Comparison of ENCODE assay signal across 12 cellular contexts in the genomic region with DNA sequence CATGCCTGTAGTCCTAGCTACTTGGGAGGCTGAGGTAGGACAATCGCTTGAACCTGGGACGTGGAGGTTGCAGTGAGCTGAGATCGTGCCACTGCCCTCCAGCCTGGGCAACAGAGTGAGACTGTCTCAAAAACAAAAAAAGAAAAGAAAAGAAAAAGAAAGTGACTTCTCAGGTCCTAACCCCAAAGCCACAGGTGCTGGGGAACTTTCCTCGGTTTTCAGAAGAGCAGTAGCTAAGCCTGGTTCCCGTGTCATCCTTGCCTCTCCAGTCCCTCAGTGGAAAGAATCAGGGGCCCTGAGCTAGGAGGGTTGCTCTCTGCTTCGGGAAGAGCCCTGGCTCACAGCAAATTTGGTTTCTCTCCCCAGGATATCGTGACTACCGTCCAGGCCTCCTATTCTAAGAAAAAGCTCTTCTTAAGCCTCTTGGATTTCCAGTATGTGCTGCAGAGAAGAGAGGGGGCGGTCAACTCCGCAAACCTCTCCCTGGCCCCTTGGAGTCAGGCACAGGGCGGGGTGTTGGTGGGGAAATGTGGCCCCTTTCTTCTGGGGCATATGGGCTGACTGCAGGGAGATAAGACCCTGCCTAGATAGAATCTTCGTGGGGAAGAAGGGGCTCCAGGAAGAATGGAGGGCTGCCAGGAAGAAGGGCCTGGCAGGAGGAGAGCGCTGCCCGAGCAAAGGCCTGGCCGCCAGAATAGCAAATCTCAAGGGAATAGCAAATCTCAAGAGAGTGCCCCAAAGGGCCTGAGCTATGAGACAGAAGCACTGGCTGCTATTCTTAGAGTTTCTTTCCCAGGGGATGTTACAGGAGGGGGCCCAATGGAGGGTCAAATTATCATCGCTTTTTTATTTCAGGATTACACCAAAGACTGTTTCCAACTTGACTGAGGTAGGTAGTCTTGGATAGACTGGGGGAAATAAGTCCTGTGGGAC. TPM values are rescaled to one million over a fixed set of nuclear protein-coding genes. Genes with fewer than 3 reads are reported as not detected.
DNase-seq lines count a peak whose midpoint lies in the region; ATAC-seq, FAIRE-seq and TF ChIP-seq lines count a peak whose summit lies in the region.
"Had no signal": no experiment of that assay in that cellular context is flagged by ENCODE, and none has a peak within 500 bp of the region (broad histone marks: within the 10 kb centered on the region; RNA-seq: fewer than 3 reads in every experiment).

No MANE protein-coding gene starts in this region.

- H3K4me1 ChIP-seq in CD4-positive, alpha-beta memory T cell (ENCODE audit: insufficient read depth, low read length), result peaks cover 37% of the 10 kb centered on the region
- no peaks in the 10 kb centered on the region for H3K4me1 ChIP-seq in prostate gland (replicated peaks)

- no peaks in the 10 kb centered on the region for H3K27me3 Mint-ChIP-seq in CD4-positive, alpha-beta memory T cell
- H3K27me3 Mint-ChIP-seq in IgD-negative memory B cell, result no peaks in the 10 kb centered on the region
- no peaks in the 10 kb centered on the region for H3K27me3 Mint-ChIP-seq in effector memory CD8-positive, alpha-beta T cell

- H3K27ac ChIP-seq in CD4-positive, alpha-beta memory T cell (ENCODE audit: low read depth, low read length), result no peak overlapping the region
- H3K27ac ChIP-seq in prostate gland, result no peak overlapping the region
- H3K27ac ChIP-seq: KMS-11 had no signal

- H3K9me3 ChIP-seq in CD4-positive, alpha-beta memory T cell (ENCODE audit: control insufficient read depth in 1 of 2, low read length in 2 of 2), result no peaks in the 10 kb centered on the region
- no peaks in the 10 kb centered on the region for H3K9me3 ChIP-seq in prostate gland

- no peak overlapping the region for H3K4me3 Mint-ChIP-seq in CD4-positive, alpha-beta memory T cell
- H3K4me3 Mint-ChIP-seq in IgD-negative memory B cell, result peak overlapping the region; percentile 46 to 95 (median 78)
- no peak overlapping the region for H3K4me3 Mint-ChIP-seq in effector memory CD8-positive, alpha-beta T cell

- no peaks in the 10 kb centered on the region for H3K27me3 ChIP-seq in CD4-positive, alpha-beta memory T cell (ENCODE audit: insufficient read depth, low read length)
- H3K27me3 ChIP-seq in prostate gland (replicated peaks; ENCODE audit: insufficient read depth), result no peaks in the 10 kb centered on the region

- POLR2A ChIA-PET in CD4-positive, alpha-beta memory T cell (lab: Charles Lee; ENCODE audit: partially characterized antibody), result interaction anchor here (0.7 to 2.1 kb wide), 5 partner anchors 9 to 60 kb away, joined by 3 to 6 read pairs (median 4); a partner anchor contains a TSS

- ATAC-seq in effector memory CD8-positive, alpha-beta T cell (replicated peaks), result no peak

- no peak for FAIRE-seq in H54 (lab: Jason Lieb, UNC)
- FAIRE-seq: urothelium cell line had no signal

- intact Hi-C loops in CD4-positive, alpha-beta memory T cell (cut with micrococcal nuclease), result no loop called here
- intact Hi-C loops in prostate gland (cut with DNase I), result no loop called here

- no peak for DNase-seq in CD4-positive, alpha-beta memory T cell
- DNase-seq in GM20000 (ENCODE audit: low spot score) (peak; percentile 35), NCI-H2081 treated with DMSO at 0.1 percent for 48 hours (lab: John Stamatoyannopoulos, UW) (no peak), H54 (ENCODE audit: insufficient read length, low spot score) (no peak), prostate gland (ENCODE audit: low spot score) (no peak), COLO668 (lab: John Stamatoyannopoulos, UW; ENCODE audit: unreplicated experiment) (no peak)
- DNase-seq in effector memory CD8-positive, alpha-beta T cell, result no peak
- DNase-seq: activated gamma-delta T cell, COR-L47 had no signal

- peak overlapping the region; percentile 36 to 88 (median 48) for H3K27ac Mint-ChIP-seq in CD4-positive, alpha-beta memory T cell
- peak overlapping the region; percentile 65 to 92 (median 90) for H3K27ac Mint-ChIP-seq in IgD-negative memory B cell
- peak overlapping the region; percentile 27 to 67 for H3K27ac Mint-ChIP-seq in effector memory CD8-positive, alpha-beta T cell

- H3K36me3 ChIP-seq in CD4-positive, alpha-beta memory T cell (ENCODE audit: insufficient read depth, low read length), result peaks cover 10% of the 10 kb centered on the region
- H3K36me3 ChIP-seq in prostate gland, result no peaks in the 10 kb centered on the region

- no peak overlapping the region for H3K4me3 ChIP-seq in CD4-positive, alpha-beta memory T cell (ENCODE audit: low read length in 2 of 2)
- no peak overlapping the region for H3K4me3 ChIP-seq in prostate gland

- H3K9me3 Mint-ChIP-seq in CD4-positive, alpha-beta memory T cell, result no peaks in the 10 kb centered on the region
- H3K9me3 Mint-ChIP-seq in IgD-negative memory B cell, result no peaks in the 10 kb centered on the region
- H3K9me3 Mint-ChIP-seq in effector memory CD8-positive, alpha-beta T cell, result no peaks in the 10 kb centered on the region

- WGBS in prostate gland, result 87% methylated on average over 16 of the region's 16 CpGs

- CTCF ChIA-PET in CD4-positive, alpha-beta memory T cell (lab: Charles Lee; ENCODE audit: partially characterized antibody), result interaction anchor here (0.7 to 10.1 kb wide), 3 partner anchors 15 to 823 kb away, joined by 3 to 81 read pairs (median 3); no protein-coding TSS in a partner anchor

- TF ChIP-seq POLR2A in H54 (IDR thresholded peaks at IDR 0.05; ENCODE audit: low read depth, low read length) (no peak), prostate gland (IDR thresholded peaks at IDR 0.05) (no peak)

- TF ChIP-seq CTCF in GM20000 (IDR thresholded peaks at IDR 0.05; ENCODE audit: extremely low read depth, missing control alignments) (no peak), prostate gland (IDR thresholded peaks at IDR 0.05) (no peak)

- H3K4me1 Mint-ChIP-seq in CD4-positive, alpha-beta memory T cell, result peaks cover 19 to 60% (median 33%) of the 10 kb centered on the region in 4 donors
- H3K4me1 Mint-ChIP-seq in IgD-negative memory B cell, result peaks cover 51 to 60% (median 56%) of the 10 kb centered on the region in 3 donors
- H3K4me1 Mint-ChIP-seq in effector memory CD8-positive, alpha-beta T cell (ENCODE audit: low read depth in 2 of 2), result peaks cover 31 to 44% of the 10 kb centered on the region in 2 donors

- H3K36me3 Mint-ChIP-seq in CD4-positive, alpha-beta memory T cell, result peaks cover 22 to 37% of the 10 kb centered on the region in 2 donors
- peaks cover 10% of the 10 kb centered on the region for H3K36me3 Mint-ChIP-seq in IgD-negative memory B cell
- peaks cover 13% of the 10 kb centered on the region for H3K36me3 Mint-ChIP-seq in effector memory CD8-positive, alpha-beta T cell (ENCODE audit: insufficient read depth)

RNA-seq across cellular contexts. Expression of a gene that starts 8.3 kb away (rescaled TPM):
- total RNA-seq in CD4-positive, alpha-beta memory T cell, result 100 to 1,000 TPM; 416 to 457 TPM
- 100 to 1,000 TPM in 1 of 2 donors, 10 to 100 TPM in 1; 41.6 to 151 TPM for polyA plus RNA-seq in CD4-positive, alpha-beta memory T cell
- 134 TPM for polyA plus RNA-seq in IgD-negative memory B cell
- 10 to 100 TPM in 1 of 2 donors, 1 to 10 TPM in 1; 9.5 to 31.2 TPM for total RNA-seq in prostate gland

RNA-seq across cellular contexts. Expression of a gene that starts 19.3 kb away (rescaled TPM):
- total RNA-seq in CD4-positive, alpha-beta memory T cell, result not detected
- polyA plus RNA-seq in CD4-positive, alpha-beta memory T cell, result under 1 TPM in 1 of 2 donors, not detected in 1; 0.14 TPM
- 0.79 TPM for polyA plus RNA-seq in IgD-negative memory B cell
- under 1 TPM in 1 of 2 donors, not detected in 1; 0.40 TPM for total RNA-seq in prostate gland

RNA-seq across cellular contexts. Expression of a gene that starts 49.1 kb away (rescaled TPM):
- 100 to 1,000 TPM; 130 to 136 TPM for total RNA-seq in CD4-positive, alpha-beta memory T cell
- 100 to 1,000 TPM; 110 to 201 TPM for polyA plus RNA-seq in CD4-positive, alpha-beta memory T cell
- polyA plus RNA-seq in IgD-negative memory B cell, result 298 TPM
- total RNA-seq in prostate gland, result 100 to 1,000 TPM; 365 to 952 TPM

Comparison
In these comparisons a context has a peak if more than half of its experiments do, and no peak if none do; other contexts are left out.
1. H3K4me3 Mint-ChIP-seq: peak in IgD-negative memory B cell (4 of 4); none in CD4-positive, alpha-beta memory T cell (0 of 8) and effector memory CD8-positive, alpha-beta T cell (0 of 2).
2. RNA of a gene that starts 8.3 kb away (total RNA-seq): 416 to 457 TPM in CD4-positive, alpha-beta memory T cell; 9.5 to 31.2 TPM in prostate gland; every median in the first group is over 10 times any median in the second.
3. Peak in every context shown above with its lines, with median percentiles within 50 percentile points of each other: H3K27ac Mint-ChIP-seq.